ENCODE assay signal across 11 cellular contexts in the genomic region with DNA sequence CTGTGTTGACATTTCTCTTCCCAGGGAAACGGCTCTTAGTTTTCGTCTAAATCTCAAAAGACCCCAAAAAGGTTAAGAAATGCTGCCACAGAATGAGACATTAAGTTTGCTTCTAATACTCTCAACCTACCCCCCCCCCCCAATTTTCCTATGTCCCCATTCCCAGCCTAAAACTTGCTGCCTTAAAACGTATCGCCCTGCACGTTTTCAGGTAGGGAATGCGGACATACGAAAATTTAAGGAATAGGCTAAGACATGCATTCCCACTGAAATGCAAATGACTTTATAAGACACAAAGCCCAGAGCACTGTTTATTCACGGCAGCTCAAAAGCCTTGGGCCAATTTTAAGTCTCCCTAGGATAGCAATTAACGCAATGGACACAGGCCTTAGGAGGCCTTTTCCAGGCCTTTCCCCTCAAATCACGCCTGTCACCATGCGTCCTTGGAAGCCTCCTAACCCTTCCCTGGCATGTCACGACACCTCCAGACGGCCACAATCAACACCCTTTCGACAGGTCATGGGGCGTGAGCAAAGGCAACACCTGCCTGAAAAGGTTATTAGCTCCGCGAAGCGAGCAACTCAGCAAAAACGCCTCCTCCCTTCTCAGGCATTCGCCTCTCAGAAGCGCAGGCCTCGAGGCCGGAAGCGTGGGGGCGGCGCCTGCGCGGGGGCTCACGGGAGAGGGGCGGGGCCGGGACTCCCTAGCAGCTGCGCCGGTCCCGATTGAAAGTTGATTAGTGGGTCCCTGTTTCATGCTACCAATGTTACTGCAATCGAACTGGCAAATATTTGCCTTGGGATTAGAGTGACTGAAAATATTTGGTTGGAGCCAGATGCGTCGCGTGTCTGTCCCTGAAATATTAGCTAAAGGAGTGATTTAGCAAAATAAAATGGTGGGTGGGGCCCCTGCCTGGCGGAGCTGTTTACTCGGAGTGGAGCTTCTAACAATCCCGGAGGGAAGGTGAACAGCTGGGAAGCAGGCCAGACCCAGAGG. TPM values are rescaled to one million over a fixed set of nuclear protein-coding genes. Genes with fewer than 3 reads are reported as not detected.
DNase-seq lines count a peak whose midpoint lies in the region; ATAC-seq and TF ChIP-seq lines count a peak whose summit lies in the region.
"Had no signal": no experiment of that assay in that cellular context is flagged by ENCODE, and none has a peak within 500 bp of the region (broad histone marks: within the 10 kb centered on the region; RNA-seq: fewer than 3 reads in every experiment).

No MANE protein-coding gene starts in this region.

- H3K27me3 ChIP-seq in colonic mucosa (no peaks in the 10 kb centered on the region), right lobe of liver (no peaks in the 10 kb centered on the region)
- H3K27me3 ChIP-seq: cardiac muscle cell had no signal

- H3K27ac Mint-ChIP-seq in Calu3 (ENCODE audit: unreplicated experiment) = peak overlapping the region; percentile 82
- no peak overlapping the region for H3K27ac Mint-ChIP-seq in mesothelial cell of epicardium
- H3K27ac Mint-ChIP-seq: activated T-helper 1 cell treated with anti-CD3 and anti-CD28 coated beads, Interleukin-12 subunit alpha, Interleukin-12 subunit beta, Interleukin-2, Interleukin-4 antibody, amounts not matched to agents 30 ng/mL and 10 ng/mL and 1 ng/mL, durations not matched to agents 14 hours and 24 hours and 36 hours had no signal

- H3K9me3 Mint-ChIP-seq in Calu3 (ENCODE audit: low read depth, unreplicated experiment) (no peaks in the 10 kb centered on the region), mesothelial cell of epicardium (no peaks in the 10 kb centered on the region)
- H3K9me3 Mint-ChIP-seq: activated T-helper 1 cell treated with anti-CD3 and anti-CD28 coated beads, Interleukin-12 subunit alpha, Interleukin-12 subunit beta, Interleukin-2, Interleukin-4 antibody, amounts not matched to agents 30 ng/mL and 10 ng/mL and 1 ng/mL, durations not matched to agents 14 hours and 24 hours and 36 hours had no signal

- peak overlapping the region; percentile 20 for H3K4me3 ChIP-seq in colonic mucosa
- H3K4me3 ChIP-seq in right lobe of liver = peak overlapping the region in 2 of 3 donors; percentile 4 to 24
- H3K4me3 ChIP-seq: cardiac muscle cell had no signal

- H3K4me1 ChIP-seq in colonic mucosa = no peaks in the 10 kb centered on the region
- H3K4me1 ChIP-seq in right lobe of liver = no peaks in the 10 kb centered on the region

- CTCF ChIA-PET in Calu3 (lab: Charles Lee) = interaction anchor here (0.6 to 1.1 kb wide), 2 partner anchors 24 to 61 kb away, joined by 3 read pairs; no protein-coding TSS in a partner anchor

- WGBS in right lobe of liver (ENCODE audit: insufficient coverage, low coverage, low lambda C conversion rate, missing lambda C conversion rate) = 62% methylated on average over 29 of the region's 41 CpGs

- H3K36me3 Mint-ChIP-seq in Calu3 (ENCODE audit: insufficient read depth, unreplicated experiment) (peaks cover 8% of the 10 kb centered on the region), mesothelial cell of epicardium (no peaks in the 10 kb centered on the region)

- BruUV-seq in Calu3 (replicated peaks; lab: Mats Ljungman, UMichigan) = TSS peak; percentile 89

- H3K9me3 ChIP-seq in colonic mucosa (no peaks in the 10 kb centered on the region), right lobe of liver (no peaks in the 10 kb centered on the region)

- intact Hi-C loops in Calu3 (cut with micrococcal nuclease; ENCODE audit: unreplicated experiment) = no loop called here
- intact Hi-C loops in colonic mucosa (cut with DNase I) = no loop called here
- intact Hi-C loops in right lobe of liver (cut with DNase I) = no loop called here
- intact Hi-C loops in left ventricle myocardium superior (cut with micrococcal nuclease) = no loop called here

- H3K9ac ChIP-seq in colonic mucosa (ENCODE audit: low read depth in 2 of 2, low read length in 2 of 2) = no peak overlapping the region

- peaks cover 16% of the 10 kb centered on the region for H3K4me1 Mint-ChIP-seq in Calu3 (ENCODE audit: low read depth, unreplicated experiment)
- peaks cover 11% of the 10 kb centered on the region for H3K4me1 Mint-ChIP-seq in mesothelial cell of epicardium

- H3K36me3 ChIP-seq in colonic mucosa = no peaks in the 10 kb centered on the region
- H3K36me3 ChIP-seq in right lobe of liver = no peaks in the 10 kb centered on the region
- H3K36me3 ChIP-seq: cardiac muscle cell had no signal

- H3K4me3 Mint-ChIP-seq in Calu3 (ENCODE audit: low read depth, unreplicated experiment) (peak overlapping the region; percentile 87), mesothelial cell of epicardium (no peak overlapping the region)
- H3K4me3 Mint-ChIP-seq: activated T-helper 1 cell treated with anti-CD3 and anti-CD28 coated beads, Interleukin-12 subunit alpha, Interleukin-12 subunit beta, Interleukin-2, Interleukin-4 antibody, amounts not matched to agents 30 ng/mL and 10 ng/mL and 1 ng/mL, durations not matched to agents 14 hours and 24 hours and 36 hours had no signal

- TF ChIP-seq POLR2A in right lobe of liver (IDR thresholded peaks at IDR 0.05) = no peak

- ATAC-seq in right lobe of liver = peak; percentile 36 to 82 (median 70)
- no peak for ATAC-seq in GM18870 (IDR thresholded peaks at IDR 0.05; ENCODE audit: unreplicated experiment)
- ATAC-seq in left ventricle myocardium superior = no peak

- TF ChIP-seq CTCF in Calu3 (IDR thresholded peaks at IDR 0.05; ENCODE audit: unreplicated experiment) (no peak), colonic mucosa (IDR thresholded peaks at IDR 0.05) (no peak), right lobe of liver (IDR thresholded peaks at IDR 0.05) (no peak), mesothelial cell of epicardium (IDR thresholded peaks at IDR 0.05; ENCODE audit: unreplicated experiment) (no peak)

- H3K27me3 Mint-ChIP-seq in Calu3 (ENCODE audit: unreplicated experiment) (peaks cover 14% of the 10 kb centered on the region), mesothelial cell of epicardium (ENCODE audit: low read depth) (no peaks in the 10 kb centered on the region)

- peak; percentile 83 for DNase-seq in Calu3
- peak; percentile 78 for DNase-seq in NCI-H2029 treated with DMSO at 0.1 percent for 48 hours (lab: John Stamatoyannopoulos, UW)
- peak; percentile 85 for DNase-seq in colonic mucosa
- DNase-seq in right lobe of liver = peak; percentile 22 to 58 (median 45)
- no peak for DNase-seq in T-helper 9 cell
- no peak for DNase-seq in mesothelial cell of epicardium (ENCODE audit: low spot score in 2 of 2, unreplicated experiment in 2 of 2)
- DNase-seq in left ventricle myocardium superior = no peak
- DNase-seq: Karpas-422 had no signal

- H3K27ac ChIP-seq in colonic mucosa (no peak overlapping the region), right lobe of liver (no peak overlapping the region)
- H3K27ac ChIP-seq: cardiac muscle cell had no signal

RNA-seq across cellular contexts. Expression of gene GFI1, which starts 45.1 kb away (rescaled TPM):
- total RNA-seq in Calu3 (2022) (0.31 and 0.47 TPM in 2 replicates), colonic mucosa (1 to 10 TPM; 5.4 to 8.7 TPM), right lobe of liver (under 1 TPM; 0.12 to 0.80 (median 0.42) TPM), mesothelial cell of epicardium (0.34 to 0.58 TPM (median 0.41 TPM) in 3 replicates), left ventricle myocardium superior (0.30 TPM)

Comparison
In these comparisons a context has a peak if more than half of its experiments do, and no peak if none do; other contexts are left out.
1. DNase-seq: peak in Calu3 (single experiment), NCI-H2029 treated with DMSO at 0.1 percent for 48 hours (single experiment), colonic mucosa (single experiment) and right lobe of liver (3 of 3); none in T-helper 9 cell (single experiment), mesothelial cell of epicardium (0 of 2) and left ventricle myocardium superior (single experiment).
2. ATAC-seq: peak in right lobe of liver (4 of 4); none in GM18870 (single experiment) and left ventricle myocardium superior (single experiment).